12 cellular contexts compared by ENCODE assay signal in the genomic region with DNA sequence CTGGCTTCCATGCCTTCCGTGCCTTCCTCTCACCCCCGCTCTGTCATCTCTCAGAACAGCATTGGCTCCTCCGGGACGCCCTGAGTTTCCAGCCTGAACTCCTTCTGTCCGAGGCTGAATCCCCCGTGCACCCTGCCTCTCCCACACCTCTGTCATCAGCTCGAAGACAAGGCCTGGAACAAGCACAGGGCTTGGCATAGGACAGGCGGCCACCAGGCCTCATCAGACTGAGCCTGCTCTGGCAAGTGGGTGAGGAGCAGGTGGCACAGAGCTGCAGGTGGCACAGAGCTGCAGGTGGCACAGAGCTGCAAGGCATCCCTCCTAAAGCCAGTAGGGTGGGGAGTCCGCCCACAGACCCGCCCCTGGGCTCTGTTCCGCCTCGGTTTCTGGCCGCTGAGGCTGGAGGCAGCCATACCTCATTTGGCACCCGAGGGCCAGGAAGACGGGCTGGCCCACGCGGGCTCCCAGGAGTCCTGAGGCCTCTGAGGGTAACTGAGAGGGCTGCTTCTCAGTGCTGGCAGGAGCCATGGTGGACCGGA.
A peak's percentile ranks its signal among the peaks of the same experiment; 100 is the strongest.
DNase-seq lines count a peak whose midpoint lies in the region; ATAC-seq, FAIRE-seq and TF ChIP-seq lines count a peak whose summit lies in the region.
"Had no signal": no experiment of that assay in that cellular context is flagged by ENCODE, and none has a peak within 500 bp of the region (broad histone marks: within the 10 kb centered on the region; RNA-seq: fewer than 3 reads in every experiment).

No MANE protein-coding gene starts in this region.

- peaks cover 23 to 42% of the 10 kb centered on the region in 2 experiments; a peak in 4 of 5 replicates for H3K4me1 ChIP-seq in K562 (replicated peaks in 1 of 2; ENCODE audit: control insufficient read depth in 2 of 2, insufficient read depth in 2 of 2, low read length in 2 of 2)

- H3K9me3 ChIP-seq in K562 (replicated peaks; ENCODE audit: control insufficient read depth, insufficient read depth, low read depth, low read length), result no peaks in the 10 kb centered on the region

- peaks cover 9 to 26% of the 10 kb centered on the region in 2 experiments; a peak in 4 of 5 replicates for H3K27me3 ChIP-seq in K562 (ENCODE audit: control insufficient read depth in 2 of 2, insufficient read depth in 2 of 2, low read length in 2 of 2)

- no peaks in the 10 kb centered on the region for H3K4me1 Mint-ChIP-seq in activated naive CD8-positive, alpha-beta T cell treated with anti-CD3 and anti-CD28 coated beads for 36 hours
- H3K4me1 Mint-ChIP-seq in activated naive CD8-positive, alpha-beta T cell treated with anti-CD3 and anti-CD28 coated beads, Interleukin-2, amount 50 U/mL, for 24 hours, result no peaks in the 10 kb centered on the region
- peaks cover 13% of the 10 kb centered on the region for H3K4me1 Mint-ChIP-seq in stimulated activated effector memory CD8-positive, alpha-beta T cell treated with anti-CD3 and anti-CD28 coated beads, Interleukin-12 subunit alpha, Interleukin-12 subunit beta, amount 100 ng/mL, for 72 hours

- no peak for DNase-seq in activated naive CD8-positive, alpha-beta T cell treated with anti-CD3 and anti-CD28 coated beads for 36 hours
- DNase-seq in activated naive CD8-positive, alpha-beta T cell treated with anti-CD3 and anti-CD28 coated beads, Interleukin-2, amount 50 U/mL, for 24 hours, result no peak
- DNase-seq in NCI-H2171 treated with DMSO at 0.1 percent for 48 hours (lab: John Stamatoyannopoulos, UW) (peak; percentile 90), K562 (ENCODE audit: extremely low read depth in 1 of 4, low spot score in 3 of 4) (no peak), DMS79 treated with DMSO at 0.1 percent for 48 hours (lab: John Stamatoyannopoulos, UW) (no peak), NCI-H82 (lab: John Stamatoyannopoulos, UW) (no peak), posterior vena cava (ENCODE audit: low spot score) (no peak)
- DNase-seq in stimulated activated effector memory CD8-positive, alpha-beta T cell treated with anti-CD3 and anti-CD28 coated beads, Interleukin-12 subunit alpha, Interleukin-12 subunit beta, amount 100 ng/mL, for 72 hours (ENCODE audit: low spot score in 2 of 2), result no peak
- DNase-seq: activated CD8-positive, alpha-beta memory T cell treated with anti-CD3 and anti-CD28 coated beads, Interleukin-2, amount 50 U/mL, for 48 hours had no signal

- no peak for TF ChIP-seq POLR2A in K562 (conservative IDR thresholded peaks at IDR 0.05)

- POLR2A ChIA-PET in K562 (lab: Yijun Ruan, JAX), result interaction anchor here (0.7 to 1.0 kb wide), 2 partner anchors 12 to 165 kb away, joined by 4 read pairs; no protein-coding TSS in a partner anchor

- H2AFZ ChIP-seq in K562 (ENCODE audit: low read depth, low read length), result no peak overlapping the region

- no peak for FAIRE-seq in K562 (lab: Jason Lieb, UNC)
- FAIRE-seq: astrocyte, endometrium, RCC 7860 had no signal

- no peaks in the 10 kb centered on the region for H3K79me2 ChIP-seq in K562 (ENCODE audit: control insufficient read depth, insufficient read depth, low read length)

- 32% methylated on average over 18 of the region's 18 CpGs for WGBS in K562 (ENCODE audit: insufficient coverage, low coverage, missing lambda C conversion rate)

- H3K27ac ChIP-seq in K562 (ENCODE audit: extremely low read depth, low read depth, low read length), result no peak overlapping the region

- ATAC-seq in activated naive CD8-positive, alpha-beta T cell treated with anti-CD3 and anti-CD28 coated beads, Interleukin-2, amount 50 U/mL, for 24 hours, result no peak
- no peak for ATAC-seq in K562
- ATAC-seq in stimulated activated effector memory CD8-positive, alpha-beta T cell treated with anti-CD3 and anti-CD28 coated beads, Interleukin-12 subunit alpha, Interleukin-12 subunit beta, amount 100 ng/mL, for 72 hours, result peak; percentile 16

- H3K4me3 Mint-ChIP-seq in activated naive CD8-positive, alpha-beta T cell treated with anti-CD3 and anti-CD28 coated beads for 36 hours, result no peak overlapping the region
- H3K4me3 Mint-ChIP-seq in activated naive CD8-positive, alpha-beta T cell treated with anti-CD3 and anti-CD28 coated beads, Interleukin-2, amount 50 U/mL, for 24 hours, result no peak overlapping the region
- no peak overlapping the region for H3K4me3 Mint-ChIP-seq in stimulated activated effector memory CD8-positive, alpha-beta T cell treated with anti-CD3 and anti-CD28 coated beads, Interleukin-12 subunit alpha, Interleukin-12 subunit beta, amount 100 ng/mL, for 72 hours

- H3K9ac ChIP-seq in K562 (ENCODE audit: insufficient read depth in 1 of 2, low read depth in 2 of 2, low read length in 2 of 2), result 0 out of 4 replicates have a peak overlapping the region, but pooled peaks of 1 of the 2 experiments have one; percentile 23

- CTCF ChIA-PET in K562 (lab: Yijun Ruan, JAX; ENCODE audit: low intra/inter-chr PET ratio), result no interaction called here

- peaks cover 9% of the 10 kb centered on the region; the same call in 1 of the 2 replicates for H4K20me1 ChIP-seq in K562 (replicated peaks; ENCODE audit: control insufficient read depth, insufficient read depth, low read length)

- no TSS peak for BruUV-seq in K562 (replicated peaks; lab: Mats Ljungman, UMichigan)

- peak overlapping the region; percentile 34 for H3K27ac Mint-ChIP-seq in activated naive CD8-positive, alpha-beta T cell treated with anti-CD3 and anti-CD28 coated beads for 36 hours
- no peak overlapping the region for H3K27ac Mint-ChIP-seq in activated naive CD8-positive, alpha-beta T cell treated with anti-CD3 and anti-CD28 coated beads, Interleukin-2, amount 50 U/mL, for 24 hours
- peak overlapping the region; percentile 88 for H3K27ac Mint-ChIP-seq in stimulated activated effector memory CD8-positive, alpha-beta T cell treated with anti-CD3 and anti-CD28 coated beads, Interleukin-12 subunit alpha, Interleukin-12 subunit beta, amount 100 ng/mL, for 72 hours

- no peak overlapping the region for H3K4me3 ChIP-seq in K562

- no peak overlapping the region for H3K4me2 ChIP-seq in K562 (ENCODE audit: insufficient read depth, low read length)

- no peaks in the 10 kb centered on the region for H3K36me3 ChIP-seq in K562 (ENCODE audit: control insufficient read depth, insufficient read depth, low read length)

- H3K9me3 Mint-ChIP-seq in activated naive CD8-positive, alpha-beta T cell treated with anti-CD3 and anti-CD28 coated beads for 36 hours, result no peaks in the 10 kb centered on the region
- H3K9me3 Mint-ChIP-seq in activated naive CD8-positive, alpha-beta T cell treated with anti-CD3 and anti-CD28 coated beads, Interleukin-2, amount 50 U/mL, for 24 hours, result no peaks in the 10 kb centered on the region
- H3K9me3 Mint-ChIP-seq in stimulated activated effector memory CD8-positive, alpha-beta T cell treated with anti-CD3 and anti-CD28 coated beads, Interleukin-12 subunit alpha, Interleukin-12 subunit beta, amount 100 ng/mL, for 72 hours, result no peaks in the 10 kb centered on the region

- in situ Hi-C loops in K562 (cut with MboI), result no loop called here

- TF ChIP-seq RAD21 in K562 (CRISPR knock-in tag; conservative IDR thresholded peaks at IDR 0.05 in 1 of 2, IDR thresholded peaks at IDR 0.05 in 1 of 2), result no peak

- intact Hi-C loops in K562 (cut with micrococcal nuclease) (no loop called here), posterior vena cava (cut with DNase I) (no loop called here)

- H3K27me3 Mint-ChIP-seq in activated naive CD8-positive, alpha-beta T cell treated with anti-CD3 and anti-CD28 coated beads for 36 hours, result no peaks in the 10 kb centered on the region
- no peaks in the 10 kb centered on the region for H3K27me3 Mint-ChIP-seq in activated naive CD8-positive, alpha-beta T cell treated with anti-CD3 and anti-CD28 coated beads, Interleukin-2, amount 50 U/mL, for 24 hours

- H3K9me1 ChIP-seq in K562 (ENCODE audit: control insufficient read depth, insufficient read depth, low read length), result no peaks in the 10 kb centered on the region

- no peak for TF ChIP-seq EP300 in K562 (IDR thresholded peaks at IDR 0.05; ENCODE audit: low read length)

- H3K36me3 Mint-ChIP-seq in activated naive CD8-positive, alpha-beta T cell treated with anti-CD3 and anti-CD28 coated beads for 36 hours, result peaks cover 19% of the 10 kb centered on the region
- H3K36me3 Mint-ChIP-seq in activated naive CD8-positive, alpha-beta T cell treated with anti-CD3 and anti-CD28 coated beads, Interleukin-2, amount 50 U/mL, for 24 hours (ENCODE audit: low read depth), result peaks cover 61% of the 10 kb centered on the region
- H3K36me3 Mint-ChIP-seq in stimulated activated effector memory CD8-positive, alpha-beta T cell treated with anti-CD3 and anti-CD28 coated beads, Interleukin-12 subunit alpha, Interleukin-12 subunit beta, amount 100 ng/mL, for 72 hours, result peaks cover 100% of the 10 kb centered on the region

- no peak for TF ChIP-seq CTCF in K562 (IDR thresholded peaks at IDR 0.05 in 2 of 3, conservative IDR thresholded peaks at IDR 0.05 in 1 of 3; ENCODE audit: insufficient read depth in 2 of 3, low read depth in 1 of 3, low read length in 3 of 3)

TF ChIP-seq in K562, 482 proteins besides CTCF, POLR2A, EP300 and RAD21:
- TF ChIP-seq EHMT2 (IDR thresholded peaks at IDR 0.05), result no peak
- no peak for TF ChIP-seq MBD2 (IDR thresholded peaks at IDR 0.05; ENCODE audit: borderline replicate concordance, low read depth)
- TF ChIP-seq E2F3 (CRISPR knock-in tag; IDR thresholded peaks at IDR 0.05), result no peak
- TF ChIP-seq STAG1 (CRISPR knock-in tag; IDR thresholded peaks at IDR 0.05; ENCODE audit: borderline replicate concordance), result 0 out of 2 replicates have a peak, but pooled peaks have one; percentile 16
TF ChIP-seq in K562: peak in this region for 1.
